17 cellular contexts compared by ENCODE assay signal in genomic region chr13:32938907-32939306, GRCh38.
DNase-seq lines count a peak whose midpoint lies in the region; ATAC-seq, FAIRE-seq and TF ChIP-seq lines count a peak whose summit lies in the region.
"Had no signal": no experiment of that assay in that cellular context is flagged by ENCODE, and none has a peak within 500 bp of the region (broad histone marks: within the 10 kb centered on the region; RNA-seq: fewer than 3 reads in every experiment).

No MANE protein-coding gene starts in this region.

- H3K27me3 ChIP-seq in fibroblast of lung (ENCODE audit: control insufficient read depth, insufficient read depth, low read length): no peaks in the 10 kb centered on the region
- H3K27me3 ChIP-seq in trophoblast cell (ENCODE audit: insufficient read depth, low read length): no peaks in the 10 kb centered on the region
- no peaks in the 10 kb centered on the region for H3K27me3 ChIP-seq in esophagus squamous epithelium
- H3K27me3 ChIP-seq: BLaER1 treated with 17β-estradiol and CSF1 and Interleukin-3, amounts not matched to agents 10 nM and 100 nM had no signal

- no peak overlapping the region for H4K12ac ChIP-seq in trophoblast cell (ENCODE audit: low read depth, low read length)

- H3K4me1 Mint-ChIP-seq in activated CD8-positive, alpha-beta T cell treated with anti-CD3 and anti-CD28 coated beads for 36 hours (ENCODE audit: low read depth): peaks cover 10% of the 10 kb centered on the region
- H3K4me1 Mint-ChIP-seq: naive B cell had no signal

- no peaks in the 10 kb centered on the region for H3K79me1 ChIP-seq in trophoblast cell (ENCODE audit: low read length)

- H3K27ac ChIP-seq in fibroblast of lung (ENCODE audit: insufficient read depth, low read length) (no peak overlapping the region), trophoblast cell (ENCODE audit: low read depth, low read length) (no peak overlapping the region), esophagus squamous epithelium (no peak overlapping the region)
- H3K27ac ChIP-seq: BLaER1 treated with 17β-estradiol and CSF1 and Interleukin-3, amounts not matched to agents 10 nM and 100 nM; lower lobe of right lung; prostate gland had no signal

- H3K36me3 ChIP-seq in fibroblast of lung (ENCODE audit: control insufficient read depth, insufficient read depth, low read length): no peaks in the 10 kb centered on the region
- no peaks in the 10 kb centered on the region for H3K36me3 ChIP-seq in trophoblast cell (ENCODE audit: control insufficient read depth in 1 of 2, insufficient read depth in 2 of 2, low read length in 2 of 2)
- no peaks in the 10 kb centered on the region for H3K36me3 ChIP-seq in esophagus squamous epithelium
- H3K36me3 ChIP-seq: BLaER1 treated with 17β-estradiol and CSF1 and Interleukin-3, amounts not matched to agents 10 nM and 100 nM; lower lobe of right lung; prostate gland had no signal

- H4K8ac ChIP-seq in trophoblast cell (ENCODE audit: low read depth, low read length): no peak overlapping the region

- no peak for FAIRE-seq in H54 (lab: Jason Lieb, UNC)
- FAIRE-seq: D721Med, GM18507 had no signal

- peaks cover 3% of the 10 kb centered on the region for H3K9me3 Mint-ChIP-seq in activated CD8-positive, alpha-beta T cell treated with anti-CD3 and anti-CD28 coated beads for 36 hours
- H3K9me3 Mint-ChIP-seq: effector memory CD8-positive, alpha-beta T cell had no signal

- H3K4ac ChIP-seq in trophoblast cell (ENCODE audit: low read depth, low read length): no peak overlapping the region

- H3K9me3 ChIP-seq in fibroblast of lung (ENCODE audit: control insufficient read depth, insufficient read depth, low read depth, low read length) (no peaks in the 10 kb centered on the region), trophoblast cell (ENCODE audit: insufficient read depth, low read depth, low read length) (peaks cover 5% of the 10 kb centered on the region), esophagus squamous epithelium (no peaks in the 10 kb centered on the region)
- H3K9me3 ChIP-seq: lower lobe of right lung, prostate gland had no signal

- H2AK5ac ChIP-seq in trophoblast cell (ENCODE audit: low read length): no peak overlapping the region

- H2BK12ac ChIP-seq in trophoblast cell (ENCODE audit: low read length): no peak overlapping the region

- CTCF ChIA-PET in activated CD8-positive, alpha-beta T cell treated with anti-CD3 and anti-CD28 coated beads for 36 hours (lab: Charles Lee): interaction anchor here (1.5 kb wide), 1 partner anchor 12 kb away, joined by 5 read pairs; no protein-coding TSS in a partner anchor

- H3K9ac ChIP-seq in fibroblast of lung (ENCODE audit: insufficient read depth, low read length) (no peak overlapping the region), trophoblast cell (ENCODE audit: low read length) (no peak overlapping the region)
- H3K9ac ChIP-seq: BLaER1 treated with 17β-estradiol and CSF1 and Interleukin-3, amounts not matched to agents 10 nM and 100 nM had no signal

- H3K79me2 ChIP-seq in fibroblast of lung (ENCODE audit: control insufficient read depth, insufficient read depth, low read length) (no peaks in the 10 kb centered on the region), trophoblast cell (ENCODE audit: control insufficient read depth, insufficient read depth, low read length, poor library complexity) (no peaks in the 10 kb centered on the region)

- H2BK5ac ChIP-seq in trophoblast cell (ENCODE audit: low read depth, low read length, poor library complexity): no peak overlapping the region

- POLR2A ChIA-PET in activated CD8-positive, alpha-beta T cell treated with anti-CD3 and anti-CD28 coated beads for 36 hours (lab: Charles Lee): no interaction called here

- H3K36me3 Mint-ChIP-seq in activated CD8-positive, alpha-beta T cell treated with anti-CD3 and anti-CD28 coated beads for 36 hours (ENCODE audit: low read depth): no peaks in the 10 kb centered on the region
- H3K36me3 Mint-ChIP-seq: naive B cell had no signal

- no peak for TF ChIP-seq CTCF in fibroblast of lung (conservative IDR thresholded peaks at IDR 0.05 in 1 of 2, IDR thresholded peaks at IDR 0.05 in 1 of 2; ENCODE audit: low read depth in 1 of 2, low read length in 2 of 2)
- TF ChIP-seq CTCF in activated CD8-positive, alpha-beta T cell treated with anti-CD3 and anti-CD28 coated beads for 36 hours (IDR thresholded peaks at IDR 0.05): no peak
- no peak for TF ChIP-seq CTCF in esophagus squamous epithelium (IDR thresholded peaks at IDR 0.05)

- H3K4me3 ChIP-seq in fibroblast of lung (replicated peaks in 1 of 4; ENCODE audit: control extremely low read depth in 1 of 4, insufficient read depth in 1 of 4, low read depth in 3 of 4, low read length in 4 of 4) (no peak overlapping the region), trophoblast cell (ENCODE audit: low read depth, low read length) (no peak overlapping the region), esophagus squamous epithelium (no peak overlapping the region)
- H3K4me3 ChIP-seq: BLaER1 treated with 17β-estradiol and CSF1 and Interleukin-3, amounts not matched to agents 10 nM and 100 nM; lower lobe of right lung; prostate gland had no signal

- peak; percentile 64 for DNase-seq in ELR (ENCODE audit: low read depth)
- DNase-seq in RPMI7951 (ENCODE audit: low read depth): peak; percentile 47
- peak; percentile 17 to 55 for DNase-seq in fibroblast of lung (ENCODE audit: low read depth in 2 of 2)
- peak; percentile 11 to 48 for DNase-seq in trophoblast cell
- DNase-seq in H54 (ENCODE audit: insufficient read length, low spot score): no peak
- no peak for DNase-seq in T-helper 1 cell
- no peak for DNase-seq in activated CD8-positive, alpha-beta T cell treated with anti-CD3 and anti-CD28 coated beads for 36 hours
- no peak for DNase-seq in esophagus squamous epithelium (lab: John Stamatoyannopoulos, UW)
- DNase-seq: effector memory CD8-positive, alpha-beta T cell; lower lobe of right lung; naive B cell; NCI-H187; NCI-H446 treated with DMSO at 0.1 percent for 48 hours had no signal

- H4K20me1 ChIP-seq in fibroblast of lung (ENCODE audit: control insufficient read depth, extremely low read depth, insufficient read depth, low read length): no peaks in the 10 kb centered on the region
- H4K20me1 ChIP-seq: BLaER1 treated with 17β-estradiol and CSF1 and Interleukin-3, amounts not matched to agents 10 nM and 100 nM had no signal

- H2BK120ac ChIP-seq in trophoblast cell (ENCODE audit: insufficient read depth, low read length, poor library complexity): no peak overlapping the region

- H3K18ac ChIP-seq in trophoblast cell (ENCODE audit: low read length): no peak overlapping the region

- ATAC-seq in activated CD8-positive, alpha-beta T cell treated with anti-CD3 and anti-CD28 coated beads for 36 hours: no peak
- ATAC-seq: effector memory CD8-positive, alpha-beta T cell; lower lobe of right lung had no signal

- H3K4me1 ChIP-seq in fibroblast of lung (ENCODE audit: control insufficient read depth, extremely low read depth, insufficient read depth, low read length) (no peaks in the 10 kb centered on the region), trophoblast cell (ENCODE audit: control insufficient read depth in 1 of 2, insufficient read depth in 2 of 2, low read length in 2 of 2) (no peaks in the 10 kb centered on the region), esophagus squamous epithelium (no peaks in the 10 kb centered on the region)
- H3K4me1 ChIP-seq: lower lobe of right lung, prostate gland had no signal

- H3K27me3 Mint-ChIP-seq in activated CD8-positive, alpha-beta T cell treated with anti-CD3 and anti-CD28 coated beads for 36 hours: peaks cover 4% of the 10 kb centered on the region

- no peak overlapping the region for H3K27ac Mint-ChIP-seq in activated CD8-positive, alpha-beta T cell treated with anti-CD3 and anti-CD28 coated beads for 36 hours
- H3K27ac Mint-ChIP-seq: effector memory CD8-positive, alpha-beta T cell; naive B cell had no signal

- intact Hi-C loops in activated CD8-positive, alpha-beta T cell treated with anti-CD3 and anti-CD28 coated beads for 36 hours (cut with micrococcal nuclease): no loop called here
- intact Hi-C loops in esophagus squamous epithelium (cut with DNase I): no loop called here

- no peak overlapping the region for H3K4me3 Mint-ChIP-seq in activated CD8-positive, alpha-beta T cell treated with anti-CD3 and anti-CD28 coated beads for 36 hours
- H3K4me3 Mint-ChIP-seq: effector memory CD8-positive, alpha-beta T cell; naive B cell had no signal

- no peak overlapping the region for H3K23ac ChIP-seq in trophoblast cell (ENCODE audit: low read length)

- H3K14ac ChIP-seq in trophoblast cell (ENCODE audit: low read length): no peak overlapping the region

- WGBS in trophoblast cell (ENCODE audit: extremely low coverage, insufficient coverage, insufficient read length): no CpG with 5 or more reads among the region's 2 CpGs
- WGBS in esophagus squamous epithelium, 2 donors: 90 to 100% methylated on average over 1 to 2 of the region's 2 CpGs

- TF ChIP-seq POLR2A in H54 (IDR thresholded peaks at IDR 0.05; ENCODE audit: low read depth, low read length) (no peak), esophagus squamous epithelium (IDR thresholded peaks at IDR 0.05) (no peak)

- H4K91ac ChIP-seq in trophoblast cell (ENCODE audit: low read depth, low read length): no peak overlapping the region

- H2AFZ ChIP-seq in fibroblast of lung (ENCODE audit: low read length): no peak overlapping the region
- no peak overlapping the region for H2AFZ ChIP-seq in trophoblast cell (ENCODE audit: insufficient read depth, low read length, poor library complexity)

- H3K4me2 ChIP-seq in fibroblast of lung (ENCODE audit: extremely low read depth, insufficient read depth, low read length) (no peak overlapping the region), trophoblast cell (ENCODE audit: low read length) (no peak overlapping the region)

Comparison
In these comparisons a context has a peak if more than half of its experiments do, and no peak if none do; other contexts are left out.
1. DNase-seq: peak in ELR (single experiment), RPMI7951 (single experiment), fibroblast of lung (2 of 2) and trophoblast cell (2 of 2); none in H54 (single experiment), T-helper 1 cell (0 of 5), activated CD8-positive, alpha-beta T cell treated with anti-CD3 and anti-CD28 coated beads for 36 hours (single experiment) and esophagus squamous epithelium (single experiment).